In the genomic region with DNA sequence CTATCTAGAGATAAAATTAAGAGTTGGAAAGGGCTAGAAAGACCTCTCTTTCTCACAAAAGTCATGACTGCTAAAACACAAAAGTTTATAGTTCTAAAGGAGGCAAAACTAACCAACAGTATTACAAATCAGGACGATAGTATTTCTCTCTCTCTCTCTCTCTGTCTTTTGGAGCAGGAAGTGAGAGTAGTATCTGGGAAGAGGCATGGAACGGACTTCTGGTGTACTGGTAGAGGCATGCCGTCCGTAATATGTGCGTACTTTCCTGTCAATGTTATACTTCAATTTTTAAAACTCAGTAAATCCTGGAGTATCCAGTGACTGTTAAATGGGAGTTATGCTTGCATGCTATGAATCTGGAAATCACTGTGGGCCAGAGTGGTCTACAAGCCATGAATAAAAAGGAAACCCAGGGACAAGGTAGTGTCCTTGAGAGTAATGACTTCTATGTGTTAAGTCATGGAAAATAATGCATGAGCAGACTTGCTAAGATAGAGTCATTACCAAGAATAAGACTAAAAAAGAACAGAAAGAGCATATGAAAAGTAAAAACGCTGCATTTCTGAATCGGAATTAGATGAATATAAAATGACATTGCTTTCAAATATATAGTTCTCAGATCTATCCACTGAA, we compare ENCODE assay signal across 10 cellular contexts. TPM values are rescaled to one million over a fixed set of nuclear protein-coding genes. Genes with fewer than 3 reads are reported as not detected.
DNase-seq lines count a peak whose midpoint lies in the region; ATAC-seq, FAIRE-seq and TF ChIP-seq lines count a peak whose summit lies in the region.
"Had no signal": no experiment of that assay in that cellular context is flagged by ENCODE, and none has a peak within 500 bp of the region (broad histone marks: within the 10 kb centered on the region; RNA-seq: fewer than 3 reads in every experiment).

No MANE protein-coding gene starts in this region.

- H3K36me3 ChIP-seq in skeletal muscle satellite cell (ENCODE audit: insufficient read depth, low read length), result no peaks in the 10 kb centered on the region
- no peaks in the 10 kb centered on the region for H3K36me3 ChIP-seq in CD8-positive, alpha-beta T cell (ENCODE audit: insufficient read depth, low read length)

- H3K9me3 ChIP-seq in T-helper 17 cell (ENCODE audit: control insufficient read depth, low read length, poor library complexity, severe bottlenecking) (no peaks in the 10 kb centered on the region), skeletal muscle satellite cell (replicated peaks; ENCODE audit: low read length) (no peaks in the 10 kb centered on the region)
- no peaks in the 10 kb centered on the region for H3K9me3 ChIP-seq in CD8-positive, alpha-beta T cell (ENCODE audit: low read length)

- CTCF ChIA-PET in CD8-positive, alpha-beta T cell (lab: Charles Lee), result no interaction called here

- H3K4me3 ChIP-seq in skeletal muscle satellite cell (ENCODE audit: low read length), result no peak overlapping the region
- H3K4me3 ChIP-seq in CD8-positive, alpha-beta T cell (ENCODE audit: low read depth, low read length), result no peak overlapping the region

- H3K4me1 Mint-ChIP-seq in T-helper 17 cell, result peaks cover 49% of the 10 kb centered on the region
- H3K4me1 Mint-ChIP-seq in CD8-positive, alpha-beta T cell (ENCODE audit: low read depth), result peaks cover 78% of the 10 kb centered on the region

- H3K9ac ChIP-seq in skeletal muscle satellite cell (ENCODE audit: low read depth, low read length), result no peak overlapping the region

- H3K9me3 Mint-ChIP-seq in CD8-positive, alpha-beta T cell, result no peaks in the 10 kb centered on the region

- POLR2A ChIA-PET in CD8-positive, alpha-beta T cell (lab: Charles Lee), result no interaction called here

- H3K27me3 Mint-ChIP-seq in T-helper 17 cell, result no peaks in the 10 kb centered on the region
- H3K27me3 Mint-ChIP-seq in CD8-positive, alpha-beta T cell (ENCODE audit: low read depth), result no peaks in the 10 kb centered on the region

- DNase-seq in GM18507 (ENCODE audit: extremely low spot score, insufficient read length, low read depth) (no peak), T-helper 17 cell (no peak), left ventricle myocardium superior (no peak), hypothalamus (lab: John Stamatoyannopoulos, UW) (no peak)
- no peak for DNase-seq in CD8-positive, alpha-beta T cell
- no peak for DNase-seq in NK-92 treated with Interleukin-12 subunit alpha and Interleukin-12 subunit beta, amount 100 ng/mL, for 24 hours (lab: John Stamatoyannopoulos, UW)
- DNase-seq: cerebellar nuclear complex, mesendoderm had no signal

- H3K4me3 Mint-ChIP-seq in T-helper 17 cell, result peak overlapping the region; percentile 31
- H3K4me3 Mint-ChIP-seq in CD8-positive, alpha-beta T cell, result no peak overlapping the region

- no peaks in the 10 kb centered on the region for H3K27me3 ChIP-seq in skeletal muscle satellite cell (ENCODE audit: control insufficient read depth, insufficient read depth, low read length)
- no peaks in the 10 kb centered on the region for H3K27me3 ChIP-seq in CD8-positive, alpha-beta T cell (ENCODE audit: insufficient read depth, low read length)

- TF ChIP-seq CTCF in CD8-positive, alpha-beta T cell (IDR thresholded peaks at IDR 0.05), result no peak

- intact Hi-C loops in left ventricle myocardium superior (cut with micrococcal nuclease), result no loop called here
- intact Hi-C loops in CD8-positive, alpha-beta T cell (cut with DNase I, micrococcal nuclease), result no loop called here

- no peaks in the 10 kb centered on the region for H3K36me3 Mint-ChIP-seq in T-helper 17 cell (ENCODE audit: low read depth)
- no peaks in the 10 kb centered on the region for H3K36me3 Mint-ChIP-seq in CD8-positive, alpha-beta T cell

- H3K4me1 ChIP-seq in skeletal muscle satellite cell (ENCODE audit: control insufficient read depth, insufficient read depth, low read length), result peaks cover 14% of the 10 kb centered on the region
- H3K4me1 ChIP-seq in CD8-positive, alpha-beta T cell (ENCODE audit: insufficient read depth, low read length), result peaks cover 17% of the 10 kb centered on the region

- ATAC-seq in T-helper 17 cell, result no peak
- peak; percentile 43 for ATAC-seq in left ventricle myocardium superior
- no peak for ATAC-seq in CD8-positive, alpha-beta T cell

- H3K27ac Mint-ChIP-seq in T-helper 17 cell, result peak overlapping the region; percentile 56
- H3K27ac Mint-ChIP-seq in CD8-positive, alpha-beta T cell, result no peak overlapping the region

- FAIRE-seq in GM18507 (lab: Jason Lieb, UNC), result peak; percentile 57
- FAIRE-seq: D721Med had no signal

- peak overlapping the region; percentile 33 for H3K4me2 ChIP-seq in skeletal muscle satellite cell (ENCODE audit: low read length)

- no peak overlapping the region for H3K27ac ChIP-seq in CD8-positive, alpha-beta T cell (ENCODE audit: low read depth, low read length)

RNA-seq across cellular contexts. Expression of a gene that starts 49.8 kb away (rescaled TPM):
- total RNA-seq in T-helper 17 cell (10 to 100 TPM; 51.2 to 54.0 TPM), left ventricle myocardium superior (24.4 TPM)
- 39.5 and 42.2 TPM in 2 replicates for total RNA-seq in skeletal muscle satellite cell (2012; rRNA removed)
- total RNA-seq in CD8-positive, alpha-beta T cell, result 10 to 100 TPM; 26.2 to 28.6 TPM

RNA-seq across cellular contexts. Expression of a gene that starts 52.9 kb away (rescaled TPM):
- total RNA-seq in T-helper 17 cell (10 to 100 TPM; 64.6 to 72.7 TPM), left ventricle myocardium superior (105 TPM)
- 32.3 and 37.8 TPM in 2 replicates for total RNA-seq in skeletal muscle satellite cell (2012; rRNA removed)
- 10 to 100 TPM; 65.8 to 68.0 TPM for total RNA-seq in CD8-positive, alpha-beta T cell
